Comparison of ENCODE assay signal across 31 cellular contexts in the genomic region with DNA sequence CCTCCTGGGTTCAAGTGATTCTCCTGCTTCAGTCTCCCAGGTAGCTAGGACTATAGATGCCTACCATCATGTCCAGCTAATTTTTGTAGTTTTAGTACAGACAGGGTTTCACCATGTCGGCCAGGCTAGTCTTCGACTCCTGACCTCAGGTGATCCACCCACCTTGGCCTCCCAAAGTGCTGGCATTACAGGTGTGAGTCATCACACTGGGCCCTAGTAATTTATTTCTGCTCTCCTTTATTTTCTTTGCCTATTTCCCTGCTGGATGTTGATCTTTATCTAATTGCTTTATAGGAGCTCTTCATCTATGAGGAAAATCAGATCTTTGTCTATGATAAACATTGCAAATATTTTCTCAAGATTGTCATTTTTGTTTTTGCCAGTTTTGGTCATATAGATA.
"Had no signal": no experiment of that assay in that cellular context is flagged by ENCODE, and none has a peak within 500 bp of the region (broad histone marks: within the 10 kb centered on the region; RNA-seq: fewer than 3 reads in every experiment).

No MANE protein-coding gene starts in this region.

- H3K9me3 ChIP-seq: esophagus muscularis mucosa, heart left ventricle, left lung, neutrophil, ovary, prostate gland, sigmoid colon, thyroid gland, upper lobe of right lung had no signal

- DNase-seq: activated CD4-positive, alpha-beta memory T cell treated with anti-CD3 and anti-CD28 coated beads, Interleukin-2, amount 10 ng/mL, durations not matched to agents 7 days and 5 days; activated CD4-positive, alpha-beta T cell treated with anti-CD3 and anti-CD28 coated beads for 1 hour; activated CD4-positive, alpha-beta T cell treated with anti-CD3 and anti-CD28 coated beads, Interleukin-2, amount 10 ng/mL, durations not matched to agents 7 days and 5 days; activated CD8-positive, alpha-beta memory T cell treated with anti-CD3 and anti-CD28 coated beads, Interleukin-2, amount 50 U/mL, for 48 hours; activated gamma-delta T cell; activated naive CD8-positive, alpha-beta T cell treated with anti-CD3 and anti-CD28 coated beads, Interleukin-2, amount 50 U/mL, for 24 hours; activated T-cell treated with anti-CD3 and anti-CD28 coated beads, Interleukin-2, amount 50 U/mL, for 24 hours; amygdala; caudate nucleus; endodermal cell; foreskin keratinocyte; heart left ventricle; hypothalamus; immature natural killer cell; left lung; ovary; sigmoid colon; small intestine; stimulated activated CD4-positive, alpha-beta T cell treated with anti-CD3 and anti-CD28 coated beads, Interleukin-4, amount 100 ng/mL, for 24 hours; stimulated activated CD8-positive, alpha-beta memory T cell treated with anti-CD3 and anti-CD28 coated beads, Interleukin-4, amount 100 ng/mL, for 48 hours; stimulated activated naive CD8-positive, alpha-beta T cell treated with anti-CD3 and anti-CD28 coated beads, Interleukin-15, amount 100 ng/mL, for 72 hours; T-helper 1 cell; thyroid gland; upper lobe of right lung had no signal

- H3K27ac ChIP-seq: esophagus muscularis mucosa, foreskin keratinocyte, heart left ventricle, left lung, neutrophil, ovary, prostate gland, sigmoid colon, thyroid gland, upper lobe of right lung had no signal

- H3K4me3 ChIP-seq: esophagus muscularis mucosa, heart left ventricle, left lung, lung, ovary, prostate gland, sigmoid colon, thyroid gland, upper lobe of right lung had no signal

- H3K9me3 Mint-ChIP-seq: activated CD4-positive, alpha-beta memory T cell treated with anti-CD3 and anti-CD28 coated beads, Interleukin-2, amount 10 ng/mL, durations not matched to agents 7 days and 5 days; activated CD4-positive, alpha-beta T cell treated with anti-CD3 and anti-CD28 coated beads, Interleukin-2, amount 10 ng/mL, durations not matched to agents 7 days and 5 days; activated naive CD4-positive, alpha-beta T cell treated with anti-CD3 and anti-CD28 coated beads, Interleukin-2, amount 50 U/mL, for 24 hours; activated naive CD8-positive, alpha-beta T cell treated with anti-CD3 and anti-CD28 coated beads, Interleukin-2, amount 50 U/mL, for 24 hours; activated T-cell treated with anti-CD3 and anti-CD28 coated beads, Interleukin-2, amount 50 U/mL, for 24 hours; endodermal cell; immature natural killer cell; nephron; stimulated activated memory B cell treated with anti-CD40 and anti-IgM and Interleukin-4, amounts not matched to agents 10 μg/mL and 1 μg/mL and 100 μg/mL, for 72 hours; stimulated activated naive CD8-positive, alpha-beta T cell treated with anti-CD3 and anti-CD28 coated beads, Interleukin-15, amount 100 ng/mL, for 72 hours had no signal

- ATAC-seq: activated naive CD8-positive, alpha-beta T cell treated with anti-CD3 and anti-CD28 coated beads, Interleukin-2, amount 50 U/mL, for 24 hours; foreskin keratinocyte; heart left ventricle; left lung; stimulated activated memory B cell treated with anti-CD40 and anti-IgM and Interleukin-4, amounts not matched to agents 10 μg/mL and 1 μg/mL and 100 μg/mL, for 72 hours; stimulated activated naive CD8-positive, alpha-beta T cell treated with anti-CD3 and anti-CD28 coated beads, Interleukin-15, amount 100 ng/mL, for 72 hours; upper lobe of right lung had no signal

- H3K27me3 Mint-ChIP-seq: activated CD4-positive, alpha-beta memory T cell treated with anti-CD3 and anti-CD28 coated beads, Interleukin-2, amount 10 ng/mL, durations not matched to agents 7 days and 5 days; activated CD4-positive, alpha-beta T cell treated with anti-CD3 and anti-CD28 coated beads, Interleukin-2, amount 10 ng/mL, durations not matched to agents 7 days and 5 days; activated naive CD4-positive, alpha-beta T cell treated with anti-CD3 and anti-CD28 coated beads, Interleukin-2, amount 50 U/mL, for 24 hours; activated naive CD8-positive, alpha-beta T cell treated with anti-CD3 and anti-CD28 coated beads, Interleukin-2, amount 50 U/mL, for 24 hours; activated T-cell treated with anti-CD3 and anti-CD28 coated beads, Interleukin-2, amount 50 U/mL, for 24 hours; stimulated activated memory B cell treated with anti-CD40 and anti-IgM and Interleukin-4, amounts not matched to agents 10 μg/mL and 1 μg/mL and 100 μg/mL, for 72 hours; stimulated activated naive CD8-positive, alpha-beta T cell treated with anti-CD3 and anti-CD28 coated beads, Interleukin-15, amount 100 ng/mL, for 72 hours had no signal

- H3K4me3 Mint-ChIP-seq: activated CD4-positive, alpha-beta memory T cell treated with anti-CD3 and anti-CD28 coated beads, Interleukin-2, amount 10 ng/mL, durations not matched to agents 7 days and 5 days; activated CD4-positive, alpha-beta T cell treated with anti-CD3 and anti-CD28 coated beads, Interleukin-2, amount 10 ng/mL, durations not matched to agents 7 days and 5 days; activated naive CD4-positive, alpha-beta T cell treated with anti-CD3 and anti-CD28 coated beads, Interleukin-2, amount 50 U/mL, for 24 hours; activated naive CD8-positive, alpha-beta T cell treated with anti-CD3 and anti-CD28 coated beads, Interleukin-2, amount 50 U/mL, for 24 hours; activated T-cell treated with anti-CD3 and anti-CD28 coated beads, Interleukin-2, amount 50 U/mL, for 24 hours; endodermal cell; immature natural killer cell; nephron; stimulated activated memory B cell treated with anti-CD40 and anti-IgM and Interleukin-4, amounts not matched to agents 10 μg/mL and 1 μg/mL and 100 μg/mL, for 72 hours; stimulated activated naive CD8-positive, alpha-beta T cell treated with anti-CD3 and anti-CD28 coated beads, Interleukin-15, amount 100 ng/mL, for 72 hours had no signal

- H3K27me3 ChIP-seq: esophagus muscularis mucosa, foreskin keratinocyte, heart left ventricle, left lung, neutrophil, ovary, sigmoid colon, thyroid gland, upper lobe of right lung had no signal

- H3K27ac Mint-ChIP-seq: activated CD4-positive, alpha-beta memory T cell treated with anti-CD3 and anti-CD28 coated beads, Interleukin-2, amount 10 ng/mL, durations not matched to agents 7 days and 5 days; activated CD4-positive, alpha-beta T cell treated with anti-CD3 and anti-CD28 coated beads, Interleukin-2, amount 10 ng/mL, durations not matched to agents 7 days and 5 days; activated naive CD4-positive, alpha-beta T cell treated with anti-CD3 and anti-CD28 coated beads, Interleukin-2, amount 50 U/mL, for 24 hours; activated naive CD8-positive, alpha-beta T cell treated with anti-CD3 and anti-CD28 coated beads, Interleukin-2, amount 50 U/mL, for 24 hours; activated T-cell treated with anti-CD3 and anti-CD28 coated beads, Interleukin-2, amount 50 U/mL, for 24 hours; endodermal cell; nephron; stimulated activated memory B cell treated with anti-CD40 and anti-IgM and Interleukin-4, amounts not matched to agents 10 μg/mL and 1 μg/mL and 100 μg/mL, for 72 hours had no signal

- H3K4me1 Mint-ChIP-seq: activated CD4-positive, alpha-beta memory T cell treated with anti-CD3 and anti-CD28 coated beads, Interleukin-2, amount 10 ng/mL, durations not matched to agents 7 days and 5 days; activated CD4-positive, alpha-beta T cell treated with anti-CD3 and anti-CD28 coated beads, Interleukin-2, amount 10 ng/mL, durations not matched to agents 7 days and 5 days; activated naive CD4-positive, alpha-beta T cell treated with anti-CD3 and anti-CD28 coated beads, Interleukin-2, amount 50 U/mL, for 24 hours; activated naive CD8-positive, alpha-beta T cell treated with anti-CD3 and anti-CD28 coated beads, Interleukin-2, amount 50 U/mL, for 24 hours; endodermal cell; immature natural killer cell; nephron; stimulated activated memory B cell treated with anti-CD40 and anti-IgM and Interleukin-4, amounts not matched to agents 10 μg/mL and 1 μg/mL and 100 μg/mL, for 72 hours; stimulated activated naive CD8-positive, alpha-beta T cell treated with anti-CD3 and anti-CD28 coated beads, Interleukin-15, amount 100 ng/mL, for 72 hours had no signal

- H3K4me1 ChIP-seq: foreskin keratinocyte, left lung, prostate gland, thyroid gland, upper lobe of right lung had no signal

- H3K36me3 ChIP-seq: ovary had no signal
